Comparison of ENCODE assay signal across 9 cellular contexts in genomic region chr9:122350577-122351355, GRCh38. TPM values are rescaled to one million over a fixed set of nuclear protein-coding genes. Genes with fewer than 3 reads are reported as not detected.
DNase-seq lines count a peak whose midpoint lies in the region; ATAC-seq, FAIRE-seq and TF ChIP-seq lines count a peak whose summit lies in the region.
"Had no signal": no experiment of that assay in that cellular context is flagged by ENCODE, and none has a peak within 500 bp of the region (broad histone marks: within the 10 kb centered on the region; RNA-seq: fewer than 3 reads in every experiment).

No MANE protein-coding gene starts in this region.

- no peak overlapping the region for H2AFZ ChIP-seq in Karpas-422 (ENCODE audit: low read length)
- no peak overlapping the region for H2AFZ ChIP-seq in parathyroid adenoma

- no peaks in the 10 kb centered on the region for H3K9me2 ChIP-seq in Karpas-422 (replicated peaks; ENCODE audit: insufficient read depth, low read length)

- H3K27ac ChIP-seq in Karpas-422 (ENCODE audit: low read length) = no peak overlapping the region
- no peak overlapping the region for H3K27ac ChIP-seq in SJSA1
- H3K27ac ChIP-seq in parathyroid adenoma = no peak overlapping the region

- H3K4me1 ChIP-seq in Karpas-422 (ENCODE audit: low read length) = peaks cover 11% of the 10 kb centered on the region
- peaks cover 18% of the 10 kb centered on the region for H3K4me1 ChIP-seq in SJSA1 (replicated peaks)
- peaks cover 3% of the 10 kb centered on the region for H3K4me1 ChIP-seq in parathyroid adenoma

- peaks cover 12% of the 10 kb centered on the region for H3K4me1 Mint-ChIP-seq in type B pancreatic cell (ENCODE audit: unreplicated experiment)

- peak; percentile 89 for TF ChIP-seq CTCF in parathyroid adenoma (IDR thresholded peaks at IDR 0.05)
- TF ChIP-seq CTCF in type B pancreatic cell (conservative IDR thresholded peaks at IDR 0.05) = peak; percentile 96

- no peak overlapping the region for H3K4me2 ChIP-seq in Karpas-422 (ENCODE audit: low read depth, low read length, poor library complexity, severe bottlenecking)
- no peak overlapping the region for H3K4me2 ChIP-seq in parathyroid adenoma (ENCODE audit: low read length)

- H3K79me2 ChIP-seq in Karpas-422 (ENCODE audit: low read length) = no peaks in the 10 kb centered on the region
- H3K79me2 ChIP-seq in parathyroid adenoma = no peaks in the 10 kb centered on the region

- no peaks in the 10 kb centered on the region for H3K9me3 Mint-ChIP-seq in type B pancreatic cell
- H3K9me3 Mint-ChIP-seq: dendritic cell treated with granulocyte-macrophage colony-stimulating factor and Interleukin-4, amounts not matched to agents 40 ng/mL and 50 ng/mL, for 4 days had no signal

- no peak overlapping the region for H3K4me3 ChIP-seq in Karpas-422 (ENCODE audit: low read length)
- no peak overlapping the region for H3K4me3 ChIP-seq in SJSA1
- H3K4me3 ChIP-seq in parathyroid adenoma (ENCODE audit: low read depth, low read length) = no peak overlapping the region

- no peak overlapping the region for H3K4me3 Mint-ChIP-seq in type B pancreatic cell
- H3K4me3 Mint-ChIP-seq: dendritic cell treated with granulocyte-macrophage colony-stimulating factor and Interleukin-4, amounts not matched to agents 40 ng/mL and 50 ng/mL, for 4 days had no signal

- H3K27me3 ChIP-seq in Karpas-422 (ENCODE audit: low read length) (no peaks in the 10 kb centered on the region), SJSA1 (replicated peaks) (peaks cover 7% of the 10 kb centered on the region), parathyroid adenoma (ENCODE audit: control insufficient read depth, insufficient read depth, low read length) (no peaks in the 10 kb centered on the region)

- H3K9ac ChIP-seq in Karpas-422 (ENCODE audit: low read length) (no peak overlapping the region), parathyroid adenoma (no peak overlapping the region)

- DNase-seq in DMS153 treated with DMSO at 0.1 percent for 48 hours (lab: John Stamatoyannopoulos, UW; ENCODE audit: unreplicated experiment) = peak; percentile 43
- peak; percentile 90 for DNase-seq in Karpas-422
- peak; percentile 68 to 74 for DNase-seq in SJSA1 (ENCODE audit: low read depth in 1 of 2, low spot score in 2 of 2)
- DNase-seq in activated effector memory CD4-positive, alpha-beta T cell treated with anti-CD3 and anti-CD28 coated beads, Interleukin-2, amount 50 U/mL, for 16 hours = peak; percentile 91
- peak; percentile 83 for DNase-seq in frontal cortex (ENCODE audit: low spot score in 2 of 2)
- peak; percentile 90 for DNase-seq in type B pancreatic cell (ENCODE audit: extremely low spot score, unreplicated experiment)

- H3K36me3 ChIP-seq in Karpas-422 (ENCODE audit: insufficient read depth, low read length) (no peaks in the 10 kb centered on the region), SJSA1 (no peaks in the 10 kb centered on the region), parathyroid adenoma (ENCODE audit: control insufficient read depth, insufficient read depth, low read length) (no peaks in the 10 kb centered on the region)

- H3K36me3 Mint-ChIP-seq in type B pancreatic cell = no peaks in the 10 kb centered on the region

- peaks cover 46% of the 10 kb centered on the region for H3K27me3 Mint-ChIP-seq in type B pancreatic cell

- H3K9me3 ChIP-seq in Karpas-422 (ENCODE audit: low read length) = no peaks in the 10 kb centered on the region
- H3K9me3 ChIP-seq in SJSA1 (replicated peaks) = no peaks in the 10 kb centered on the region
- H3K9me3 ChIP-seq in parathyroid adenoma (ENCODE audit: control insufficient read depth, low read length) = no peaks in the 10 kb centered on the region

- peak; percentile 88 for ATAC-seq in GM21529 (IDR thresholded peaks at IDR 0.05; ENCODE audit: unreplicated experiment)

- no peak for FAIRE-seq in frontal cortex (lab: Jason Lieb, UNC)

- H3K27ac Mint-ChIP-seq in type B pancreatic cell = no peak overlapping the region
- H3K27ac Mint-ChIP-seq: dendritic cell treated with granulocyte-macrophage colony-stimulating factor and Interleukin-4, amounts not matched to agents 40 ng/mL and 50 ng/mL, for 4 days had no signal

- H4K20me1 ChIP-seq in Karpas-422 (ENCODE audit: insufficient read depth, low read depth, low read length) = no peaks in the 10 kb centered on the region

RNA-seq across cellular contexts. Expression of gene PTGS1, which starts 20.1 kb away (rescaled TPM):
- total RNA-seq in Karpas-422 (2014; rRNA removed; shearing (Covaris generic); ENCODE audit: low replicate concordance) = 0.07 TPM in 1 of 2 replicates, not detected in the other
- total RNA-seq in SJSA1 (2014; rRNA removed; shearing (Covaris generic)) = 0.39 and 0.97 TPM in 2 replicates
- 0.41 TPM for total RNA-seq in frontal cortex
- total RNA-seq in type B pancreatic cell (ENCODE audit: low replicate concordance) = 1.1 and 1.7 TPM in 2 replicates
